In genomic region chr1:237492359-237492758, GRCh38 we compare ENCODE assay signal across 1 cellular context.
TF ChIP-seq lines count a peak whose summit lies in the region.

No MANE protein-coding gene starts in this region.

TF ChIP-seq in WTC11, 78 proteins besides CTCF, POLR2A, EP300 and RAD21 (continued from another document):
- no peak for TF ChIP-seq NR1H2 (CRISPR knock-in tag; IDR thresholded peaks at IDR 0.05)
- TF ChIP-seq FOXP4 (CRISPR knock-in tag; IDR thresholded peaks at IDR 0.05): no peak
- no peak for TF ChIP-seq ZNF317 (CRISPR knock-in tag; IDR thresholded peaks at IDR 0.05; ENCODE audit: borderline replicate concordance, low read depth)
- TF ChIP-seq CBFB (CRISPR knock-in tag; IDR thresholded peaks at IDR 0.05; ENCODE audit: low read depth): no peak
- TF ChIP-seq ZNF121 (CRISPR knock-in tag; IDR thresholded peaks at IDR 0.05): no peak
